ENCODE assay signal across 1 cellular context in genomic region chr11:9363954-9364912, GRCh38.
A peak's percentile ranks its signal among the peaks of the same experiment; 100 is the strongest.
TF ChIP-seq lines count a peak whose summit lies in the region.

No MANE protein-coding gene starts in this region.

TF ChIP-seq in GM12878, 131 proteins besides CTCF, POLR2A, EP300 and RAD21 (continued from another document):
- TF ChIP-seq BCL3 (IDR thresholded peaks at IDR 0.05; ENCODE audit: borderline replicate concordance, insufficient read depth, low read depth, low read length, poor library complexity, severe bottlenecking) (peak; percentile 48), HSF1 (IDR thresholded peaks at IDR 0.05; ENCODE audit: low read depth, low read length) (no peak)
